In the genomic region with DNA sequence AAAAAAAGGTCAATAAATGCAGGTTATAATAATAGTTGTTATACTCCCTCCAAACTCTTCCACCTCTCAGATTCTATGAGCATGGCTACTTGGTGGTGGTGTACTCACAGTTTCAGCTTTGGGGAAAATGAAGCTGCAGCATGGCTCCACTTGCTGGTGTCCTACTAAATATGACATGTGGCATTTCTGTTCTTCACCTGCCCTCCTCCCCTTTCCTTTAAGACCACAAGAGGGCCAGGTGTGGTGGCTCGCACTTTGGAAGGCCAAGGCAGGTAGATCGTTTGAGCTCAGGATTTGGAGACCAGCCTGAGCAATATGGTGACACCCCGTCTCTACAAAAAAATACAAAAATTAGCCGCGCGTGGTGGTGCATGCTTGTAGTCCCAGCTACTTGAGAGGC, we compare ENCODE assay signal across 19 cellular contexts.
"Had no signal": no experiment of that assay in that cellular context is flagged by ENCODE, and none has a peak within 500 bp of the region (broad histone marks: within the 10 kb centered on the region; RNA-seq: fewer than 3 reads in every experiment).

No MANE protein-coding gene starts in this region.

- DNase-seq: activated B cell treated with CpG ODN at 0.5 μM for 24 hours; activated CD4-positive, alpha-beta T cell treated with anti-CD3 and anti-CD28 coated beads for 4 hours; activated CD8-positive, alpha-beta T cell treated with anti-CD3 and anti-CD28 coated beads, Interleukin-2, amount 10 ng/mL, durations not matched to agents 7 days and 5 days; activated gamma-delta T cell; activated T-cell treated with anti-CD3 and anti-CD28 coated beads, Interleukin-2, amount 50 U/mL, for 48 hours; cerebellar nuclear complex; cortex of kidney; heart right ventricle; immature natural killer cell; mucosa of descending colon; naive B cell; stimulated activated CD4-positive, alpha-beta T cell treated with anti-CD3 and anti-CD28 coated beads, Interleukin-2, amount 100 ng/mL, for 24 hours; stimulated activated naive CD8-positive, alpha-beta T cell treated with anti-CD3 and anti-CD28 coated beads, Interleukin-15, Interleukin-2, amounts not matched to agents 100 U/mL and 50 U/mL, for 24 hours; substantia nigra had no signal

- H3K4me3 ChIP-seq: esophagus muscularis mucosa, heart right ventricle, mucosa of descending colon, tibial artery had no signal

- H3K27ac ChIP-seq: esophagus muscularis mucosa, heart right ventricle, tibial artery had no signal

- H3K27me3 ChIP-seq: esophagus muscularis mucosa, heart right ventricle, tibial artery had no signal

- H3K9me3 ChIP-seq: esophagus muscularis mucosa, heart right ventricle, mucosa of descending colon, tibial artery had no signal

- ATAC-seq: activated CD8-positive, alpha-beta T cell treated with anti-CD3 and anti-CD28 coated beads, Interleukin-2, amount 10 ng/mL, durations not matched to agents 7 days and 5 days; heart right ventricle; mucosa of descending colon; stimulated activated naive CD8-positive, alpha-beta T cell treated with anti-CD3 and anti-CD28 coated beads, Interleukin-15, Interleukin-2, amounts not matched to agents 100 U/mL and 50 U/mL, for 24 hours had no signal

- H3K36me3 ChIP-seq: esophagus muscularis mucosa, heart right ventricle, tibial artery had no signal

- H3K4me1 ChIP-seq: esophagus muscularis mucosa, heart right ventricle, tibial artery had no signal

- FAIRE-seq: bronchial epithelial cell, TTC549, urothelium cell line had no signal
